ENCODE assay signal across 23 cellular contexts in genomic region chr9:93173365-93174150, GRCh38. TPM values are rescaled to one million over a fixed set of nuclear protein-coding genes. Genes with fewer than 3 reads are reported as not detected.
DNase-seq lines count a peak whose midpoint lies in the region; ATAC-seq, FAIRE-seq and TF ChIP-seq lines count a peak whose summit lies in the region.
"Had no signal": no experiment of that assay in that cellular context is flagged by ENCODE, and none has a peak within 500 bp of the region (broad histone marks: within the 10 kb centered on the region; RNA-seq: fewer than 3 reads in every experiment).

No MANE protein-coding gene starts in this region.

- no peaks in the 10 kb centered on the region for H3K9me3 Mint-ChIP-seq in nephron progenitor cell
- H3K9me3 Mint-ChIP-seq: activated CD4-positive, alpha-beta memory T cell treated with anti-CD3 and anti-CD28 coated beads, Interleukin-2, amount 10 ng/mL, durations not matched to agents 7 days and 5 days had no signal

- H3K4me3 Mint-ChIP-seq in nephron progenitor cell: peak overlapping the region; percentile 35
- H3K4me3 Mint-ChIP-seq: activated CD4-positive, alpha-beta memory T cell treated with anti-CD3 and anti-CD28 coated beads, Interleukin-2, amount 10 ng/mL, durations not matched to agents 7 days and 5 days had no signal

- H2AFZ ChIP-seq in HepG2 (ENCODE audit: low read length): no peak overlapping the region
- H2AFZ ChIP-seq: GM23248 had no signal

- no peaks in the 10 kb centered on the region for H4K20me1 ChIP-seq in HepG2 (ENCODE audit: insufficient read depth, low read length)

- H3K27me3 Mint-ChIP-seq in nephron progenitor cell (ENCODE audit: low read depth, poor library complexity): peaks cover 4% of the 10 kb centered on the region

- no peak for FAIRE-seq in HepG2 (lab: Jason Lieb, UNC)

- TF ChIP-seq EP300 in HepG2 (IDR thresholded peaks at IDR 0.05; ENCODE audit: low read depth in 2 of 2, low read length in 2 of 2) (no peak), HepG2 (CRISPR knock-in tag; IDR thresholded peaks at IDR 0.05; ENCODE audit: borderline replicate concordance) (no peak)

- peaks cover 26% of the 10 kb centered on the region for H3K4me1 Mint-ChIP-seq in nephron progenitor cell

- H3K9me3 ChIP-seq in right lobe of liver (no peaks in the 10 kb centered on the region), HepG2 (ENCODE audit: low read length) (no peaks in the 10 kb centered on the region), body of pancreas (no peaks in the 10 kb centered on the region)
- H3K9me3 ChIP-seq: BE2C, transverse colon had no signal

- intact Hi-C loops in right lobe of liver (cut with DNase I): no loop called here
- intact Hi-C loops in HepG2 (cut with micrococcal nuclease; ENCODE audit: unreplicated experiment): no loop called here
- intact Hi-C loops in body of pancreas (cut with DNase I): no loop called here

- no peaks in the 10 kb centered on the region for H3K36me3 ChIP-seq in right lobe of liver
- no peaks in the 10 kb centered on the region for H3K36me3 ChIP-seq in HepG2 (replicated peaks in 1 of 2; ENCODE audit: control insufficient read depth in 1 of 2, insufficient read depth in 2 of 2, low read length in 2 of 2)
- no peaks in the 10 kb centered on the region for H3K36me3 ChIP-seq in body of pancreas (replicated peaks in 1 of 2; ENCODE audit: insufficient read depth in 1 of 2, low read depth in 2 of 2)
- H3K36me3 ChIP-seq: BE2C, transverse colon had no signal

- H3K4me3 ChIP-seq in right lobe of liver: no peak overlapping the region
- H3K4me3 ChIP-seq in HepG2 (replicated peaks in 1 of 3; ENCODE audit: insufficient read depth in 1 of 3, low read depth in 2 of 3, low read length in 3 of 3): no peak overlapping the region
- no peak overlapping the region for H3K4me3 ChIP-seq in body of pancreas
- H3K4me3 ChIP-seq: GM23248, transverse colon had no signal

- H3K4me1 ChIP-seq in right lobe of liver (peaks cover 0 to 5% (median 0%) of the 10 kb centered on the region in 4 donors), HepG2 (ENCODE audit: insufficient read depth, low read length) (peaks cover 23% of the 10 kb centered on the region), body of pancreas (peaks cover 21% of the 10 kb centered on the region)
- H3K4me1 ChIP-seq: BE2C, foreskin keratinocyte, transverse colon had no signal

- in situ Hi-C loops in HepG2 (cut with HindIII; ENCODE audit: extremely low pct_ligation_motif_present, low pct_unique_long_range_greater_than_20kb): loop anchor here (25.0 kb wide), 1 partner anchor 264 kb away; no protein-coding TSS in a partner anchor

- TF ChIP-seq POLR2A in right lobe of liver (IDR thresholded peaks at IDR 0.05) (no peak), HepG2 (IDR thresholded peaks at IDR 0.05; ENCODE audit: insufficient read depth in 1 of 2, low read depth in 2 of 2, low read length in 2 of 2) (no peak), body of pancreas (IDR thresholded peaks at IDR 0.05) (no peak)

- no peaks in the 10 kb centered on the region for H3K79me2 ChIP-seq in HepG2 (ENCODE audit: insufficient read depth, low read length)

- POLR2A ChIA-PET in HepG2 (lab: Yijun Ruan, JAX): no interaction called here

- CTCF ChIA-PET in HepG2 (lab: Yijun Ruan, JAX; ENCODE audit: low intra/inter-chr PET ratio, low total read pairs): no interaction called here

- H3K27ac Mint-ChIP-seq in nephron progenitor cell: peak overlapping the region; percentile 71
- H3K27ac Mint-ChIP-seq: activated CD4-positive, alpha-beta memory T cell treated with anti-CD3 and anti-CD28 coated beads, Interleukin-2, amount 10 ng/mL, durations not matched to agents 7 days and 5 days had no signal

- no peak overlapping the region for H3K4me2 ChIP-seq in HepG2 (ENCODE audit: low read depth, low read length)

- BruUV-seq in HepG2 (replicated peaks; lab: Mats Ljungman, UMichigan): no TSS peak

- TF ChIP-seq CTCF in right lobe of liver (IDR thresholded peaks at IDR 0.05) (no peak), HepG2 (CRISPR knock-in tag; IDR thresholded peaks at IDR 0.05) (no peak), body of pancreas (IDR thresholded peaks at IDR 0.05) (no peak), nephron progenitor cell (IDR thresholded peaks at IDR 0.05) (no peak)

- no peaks in the 10 kb centered on the region for H3K27me3 ChIP-seq in right lobe of liver
- peaks cover 5 to 41% of the 10 kb centered on the region in 2 experiments for H3K27me3 ChIP-seq in HepG2 (ENCODE audit: control insufficient read depth in 1 of 2, insufficient read depth in 2 of 2, low read length in 2 of 2)
- H3K27me3 ChIP-seq in body of pancreas: no peaks in the 10 kb centered on the region
- H3K27me3 ChIP-seq: BE2C, transverse colon had no signal

- no peak overlapping the region for H3K27ac ChIP-seq in right lobe of liver
- H3K27ac ChIP-seq in HepG2 (ENCODE audit: extremely low read length, insufficient read depth, low read length): no peak overlapping the region
- H3K27ac ChIP-seq in body of pancreas: peak overlapping the region in 3 of 4 donors; percentile 10 to 52 (median 18)
- H3K27ac ChIP-seq: foreskin keratinocyte, GM23248, RWPE1, transverse colon had no signal

- WGBS in right lobe of liver (ENCODE audit: insufficient coverage, low coverage, low lambda C conversion rate, missing lambda C conversion rate): 66% methylated on average over 11 of the region's 13 CpGs
- WGBS in HepG2 (ENCODE audit: low lambda C conversion rate): 49% methylated on average over 13 of the region's 13 CpGs
- WGBS in body of pancreas, 2 donors: 40 to 45% methylated on average over 12 to 13 of the region's 13 CpGs

- H3K36me3 Mint-ChIP-seq in nephron progenitor cell (ENCODE audit: low read depth): no peaks in the 10 kb centered on the region

- no peak for TF ChIP-seq RAD21 in HepG2 (CRISPR knock-in tag; IDR thresholded peaks at IDR 0.05)

- ATAC-seq in right lobe of liver (peak; percentile 45 to 66 (median 62)), HepG2 (no peak), body of pancreas (peak; percentile 34), GM18502 (IDR thresholded peaks at IDR 0.05; ENCODE audit: poor library complexity, unreplicated experiment) (no peak)
- ATAC-seq: foreskin keratinocyte had no signal

- DNase-seq in right lobe of liver (no peak), HepG2 (ENCODE audit: low spot score) (no peak), body of pancreas (no peak), nephron progenitor cell (peak; percentile 25), NCI-H2029 (lab: John Stamatoyannopoulos, UW) (no peak)
- no peak for DNase-seq in stimulated activated CD4-positive, alpha-beta T cell treated with anti-CD3 and anti-CD28 coated beads, Interleukin-4, amount 100 ng/mL, for 1 hour
- no peak for DNase-seq in effector CD4-positive, alpha-beta T cell
- DNase-seq: activated CD4-positive, alpha-beta memory T cell treated with anti-CD3 and anti-CD28 coated beads, Interleukin-2, amount 10 ng/mL, durations not matched to agents 7 days and 5 days; activated CD4-positive, CD25-positive, alpha-beta regulatory T cell; activated naive CD4-positive, alpha-beta T cell; activated T-cell treated with anti-CD3 and anti-CD28 coated beads, Interleukin-2, amount 50 U/mL, for 1 hour; BE2C; Calu3; erythroblast; foreskin keratinocyte; GM23248; IMR-90; NCI-H1436 treated with DMSO at 0.1 percent for 48 hours; NCI-H510A; occipital lobe; transverse colon had no signal

- H3K9ac ChIP-seq in HepG2 (ENCODE audit: insufficient read depth, low read depth, low read length): no peak overlapping the region
- H3K9ac ChIP-seq: GM23248 had no signal

RNA-seq across cellular contexts. Expression of gene WNK2, which starts 10.4 kb away (rescaled TPM):
- 1 to 10 TPM in 5 of 6 experiments, under 1 TPM in 1; 0.43 to 3.6 (median 1.3) TPM for total RNA-seq in right lobe of liver
- 10.5 and 16.6 TPM in 2 replicates for total RNA-seq in HepG2 (2016; rRNA removed; fragmentation: Illumina TruSeq; extraction: Trizol)
- total RNA-seq in HepG2 (2016; cell fraction: cytosol; rRNA removed; fragmentation: Illumina TruSeq; extraction: Trizol; ENCODE audit: low read depth): 2.8 and 5.4 TPM in 2 replicates
- total RNA-seq in HepG2 (2016; cell fraction: insoluble cytoplasmic fraction; rRNA removed; fragmentation: Illumina TruSeq; extraction: Trizol): 7.9 and 14.6 TPM in 2 replicates
- 9.4 and 9.8 TPM in 2 replicates for total RNA-seq in HepG2 (2016; cell fraction: membrane; rRNA removed; fragmentation: Illumina TruSeq; extraction: Trizol)
- total RNA-seq in HepG2 (2016; cell fraction: nucleus; rRNA removed; fragmentation: Illumina TruSeq; extraction: Trizol): 21.0 and 29.3 TPM in 2 replicates
- polyA plus RNA-seq in HepG2 (2011; rRNA removed): 11.4 and 12.0 TPM in 2 replicates
- 3.1 and 5.3 TPM in 2 replicates for polyA plus RNA-seq in HepG2 (2011; cell fraction: cytosol; rRNA removed)
- polyA plus RNA-seq in HepG2 (2011; cell fraction: nucleus; rRNA removed): 98.4 and 126 TPM in 2 replicates
- polyA plus RNA-seq in HepG2 (2012): 29.1 and 39.4 TPM in 2 replicates
- polyA plus RNA-seq in HepG2 (2016; cell fraction: cytosol; fragmentation: Illumina TruSeq; extraction: Trizol; ENCODE audit: low read depth): 3.2 and 4.2 TPM in 2 replicates
- polyA plus RNA-seq in HepG2 (2016; cell fraction: insoluble cytoplasmic fraction; fragmentation: Illumina TruSeq; extraction: Trizol; ENCODE audit: low read depth): 18.9 and 27.7 TPM in 2 replicates
- 4.9 and 6.5 TPM in 2 replicates for polyA plus RNA-seq in HepG2 (2016; cell fraction: membrane; fragmentation: Illumina TruSeq; extraction: Trizol; ENCODE audit: low read depth)
- polyA plus RNA-seq in HepG2 (2016; cell fraction: nucleus; fragmentation: Illumina TruSeq; extraction: Trizol; ENCODE audit: insufficient read depth, low read depth): 87.2 and 94.8 TPM in 2 replicates
- polyA minus RNA-seq in HepG2 (2011; rRNA and poly(A)+ RNA removed; ENCODE audit: low replicate concordance): 8.4 and 22.7 TPM in 2 replicates
- polyA minus RNA-seq in HepG2 (2011; cell fraction: cytosol; rRNA and poly(A)+ RNA removed): 15.8 and 17.9 TPM in 2 replicates
- polyA minus RNA-seq in HepG2 (2011; cell fraction: nucleus; rRNA and poly(A)+ RNA removed): 32.8 and 40.0 TPM in 2 replicates
- total RNA-seq in body of pancreas: 100 to 1,000 TPM in 1 of 2 donors, 10 to 100 TPM in 1; 85.4 to 173 TPM
- total RNA-seq: GM23248, IMR-90 had no signal
- polyA plus RNA-seq: GM23248, IMR-90 had no signal

RNA-seq across cellular contexts. Expression of gene NINJ1, which starts 39.5 kb away (rescaled TPM):
- total RNA-seq in right lobe of liver: 100 to 1,000 TPM in 1 of 6 experiments, 10 to 100 TPM in 5; 35.6 to 103 (median 65.1) TPM
- total RNA-seq in HepG2 (2016; rRNA removed; fragmentation: Illumina TruSeq; extraction: Trizol): 77.1 and 92.1 TPM in 2 replicates
- 104 and 127 TPM in 2 replicates for total RNA-seq in HepG2 (2016; cell fraction: cytosol; rRNA removed; fragmentation: Illumina TruSeq; extraction: Trizol; ENCODE audit: low read depth)
- 66.8 and 94.8 TPM in 2 replicates for total RNA-seq in HepG2 (2016; cell fraction: insoluble cytoplasmic fraction; rRNA removed; fragmentation: Illumina TruSeq; extraction: Trizol)
- total RNA-seq in HepG2 (2016; cell fraction: membrane; rRNA removed; fragmentation: Illumina TruSeq; extraction: Trizol): 149 and 180 TPM in 2 replicates
- total RNA-seq in HepG2 (2016; cell fraction: nucleus; rRNA removed; fragmentation: Illumina TruSeq; extraction: Trizol): 48.9 and 58.7 TPM in 2 replicates
- polyA plus RNA-seq in HepG2 (2011; rRNA removed): 81.2 and 109 TPM in 2 replicates
- polyA plus RNA-seq in HepG2 (2011; cell fraction: cytosol; rRNA removed): 83.2 and 110 TPM in 2 replicates
- polyA plus RNA-seq in HepG2 (2011; cell fraction: nucleus; rRNA removed): 62.3 and 83.6 TPM in 2 replicates
- 77.3 and 145 TPM in 2 replicates for polyA plus RNA-seq in HepG2 (2012)
- 196 and 226 TPM in 2 replicates for polyA plus RNA-seq in HepG2 (2016; cell fraction: cytosol; fragmentation: Illumina TruSeq; extraction: Trizol; ENCODE audit: low read depth)
- polyA plus RNA-seq in HepG2 (2016; cell fraction: insoluble cytoplasmic fraction; fragmentation: Illumina TruSeq; extraction: Trizol; ENCODE audit: low read depth): 104 and 130 TPM in 2 replicates
- 235 and 242 TPM in 2 replicates for polyA plus RNA-seq in HepG2 (2016; cell fraction: membrane; fragmentation: Illumina TruSeq; extraction: Trizol; ENCODE audit: low read depth)
- polyA plus RNA-seq in HepG2 (2016; cell fraction: nucleus; fragmentation: Illumina TruSeq; extraction: Trizol; ENCODE audit: insufficient read depth, low read depth): 122 and 127 TPM in 2 replicates
- polyA minus RNA-seq in HepG2 (2011; rRNA and poly(A)+ RNA removed; ENCODE audit: low replicate concordance): 22.5 and 101 TPM in 2 replicates
- 26.1 and 26.7 TPM in 2 replicates for polyA minus RNA-seq in HepG2 (2011; cell fraction: cytosol; rRNA and poly(A)+ RNA removed)
- 17.8 and 21.8 TPM in 2 replicates for polyA minus RNA-seq in HepG2 (2011; cell fraction: nucleus; rRNA and poly(A)+ RNA removed)
- total RNA-seq in body of pancreas: 10 to 100 TPM; 32.6 to 32.9 TPM

Comparison
In these comparisons a context has a peak if more than half of its experiments do, and no peak if none do; other contexts are left out.
1. ATAC-seq: peak in right lobe of liver (4 of 4) and body of pancreas (single experiment); none in HepG2 (single experiment) and GM18502 (single experiment).
2. H3K27ac ChIP-seq: peak in body of pancreas (3 of 4); none in right lobe of liver (0 of 3) and HepG2 (single experiment).